In the genomic region with DNA sequence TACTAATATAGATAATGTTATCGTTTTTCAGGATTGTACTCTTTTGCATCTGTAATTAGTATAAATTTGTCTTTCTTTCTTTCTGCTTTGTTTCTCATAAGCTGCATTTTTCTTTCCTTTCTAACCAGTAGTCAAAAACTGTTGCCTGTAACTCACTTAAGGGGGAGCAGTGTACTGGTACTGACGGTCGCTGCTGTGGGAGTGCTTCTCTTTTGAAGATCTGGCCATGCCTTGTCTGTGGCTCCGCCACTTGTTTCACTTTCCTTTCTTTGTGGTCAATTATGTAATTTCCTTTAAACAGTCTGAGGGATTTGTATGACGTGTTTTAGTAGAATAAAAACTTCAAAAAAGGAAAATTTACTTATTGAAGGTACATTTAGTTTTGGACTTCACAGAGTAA, we compare ENCODE assay signal across 8 cellular contexts.
DNase-seq lines count a peak whose midpoint lies in the region; ATAC-seq and TF ChIP-seq lines count a peak whose summit lies in the region.

No MANE protein-coding gene starts in this region.

- ATAC-seq in GM19395 (IDR thresholded peaks at IDR 0.05; ENCODE audit: unreplicated experiment) (peak; percentile 94), HG03521 (IDR thresholded peaks at IDR 0.05; ENCODE audit: unreplicated experiment) (peak; percentile 90)

- peak; percentile 23 for TF ChIP-seq CTCF in AG09309 (IDR thresholded peaks at IDR 0.05; ENCODE audit: control insufficient read depth, insufficient read depth, low read depth, low read length, missing control alignments)
- TF ChIP-seq CTCF in fibroblast of mammary gland (conservative IDR thresholded peaks at IDR 0.05; ENCODE audit: control insufficient read depth, insufficient read depth, low read depth, low read length) = peak; percentile 1
- no peak for TF ChIP-seq CTCF in nephron progenitor cell (IDR thresholded peaks at IDR 0.05)

- no peak overlapping the region for H3K27ac Mint-ChIP-seq in nephron progenitor cell

- H3K4me3 Mint-ChIP-seq in nephron progenitor cell = no peak overlapping the region

- no peaks in the 10 kb centered on the region for H3K4me1 Mint-ChIP-seq in nephron progenitor cell

- H3K9me3 Mint-ChIP-seq in nephron progenitor cell = no peaks in the 10 kb centered on the region

- no peaks in the 10 kb centered on the region for H3K27me3 Mint-ChIP-seq in nephron progenitor cell (ENCODE audit: low read depth, poor library complexity)

- peak; percentile 46 for DNase-seq in AG09309 (ENCODE audit: low read depth)
- DNase-seq in activated CD4-positive, alpha-beta T cell treated with anti-CD3 and anti-CD28 coated beads, Interleukin-2, amount 50 U/mL, for 1 hour = peak; percentile 71
- DNase-seq in fibroblast of mammary gland (ENCODE audit: low read depth) = peak; percentile 49
- DNase-seq in stimulated activated CD8-positive, alpha-beta memory T cell treated with anti-CD3 and anti-CD28 coated beads, Interleukin-15, amount 100 ng/mL, for 1 hour (ENCODE audit: low read depth) = peak; percentile 35
- DNase-seq in middle frontal gyrus (ENCODE audit: extremely low spot score, low spot score) = no peak
- no peak for DNase-seq in nephron progenitor cell

- H3K4me3 ChIP-seq in AG09309 (ENCODE audit: control insufficient read depth, low read depth, low read length) (no peak overlapping the region), fibroblast of mammary gland (ENCODE audit: control insufficient read depth, low read depth, low read length) (no peak overlapping the region)

- peaks cover 58% of the 10 kb centered on the region for H3K36me3 Mint-ChIP-seq in nephron progenitor cell (ENCODE audit: low read depth)

Comparison
In these comparisons a context has a peak if more than half of its experiments do, and no peak if none do; other contexts are left out.
1. DNase-seq: peak in AG09309 (single experiment), activated CD4-positive, alpha-beta T cell treated with anti-CD3 and anti-CD28 coated beads, Interleukin-2, amount 50 U/mL, for 1 hour (single experiment), fibroblast of mammary gland (single experiment) and stimulated activated CD8-positive, alpha-beta memory T cell treated with anti-CD3 and anti-CD28 coated beads, Interleukin-15, amount 100 ng/mL, for 1 hour (single experiment); none in middle frontal gyrus (single experiment) and nephron progenitor cell (single experiment).